8 cellular contexts compared by ENCODE assay signal in the genomic region with DNA sequence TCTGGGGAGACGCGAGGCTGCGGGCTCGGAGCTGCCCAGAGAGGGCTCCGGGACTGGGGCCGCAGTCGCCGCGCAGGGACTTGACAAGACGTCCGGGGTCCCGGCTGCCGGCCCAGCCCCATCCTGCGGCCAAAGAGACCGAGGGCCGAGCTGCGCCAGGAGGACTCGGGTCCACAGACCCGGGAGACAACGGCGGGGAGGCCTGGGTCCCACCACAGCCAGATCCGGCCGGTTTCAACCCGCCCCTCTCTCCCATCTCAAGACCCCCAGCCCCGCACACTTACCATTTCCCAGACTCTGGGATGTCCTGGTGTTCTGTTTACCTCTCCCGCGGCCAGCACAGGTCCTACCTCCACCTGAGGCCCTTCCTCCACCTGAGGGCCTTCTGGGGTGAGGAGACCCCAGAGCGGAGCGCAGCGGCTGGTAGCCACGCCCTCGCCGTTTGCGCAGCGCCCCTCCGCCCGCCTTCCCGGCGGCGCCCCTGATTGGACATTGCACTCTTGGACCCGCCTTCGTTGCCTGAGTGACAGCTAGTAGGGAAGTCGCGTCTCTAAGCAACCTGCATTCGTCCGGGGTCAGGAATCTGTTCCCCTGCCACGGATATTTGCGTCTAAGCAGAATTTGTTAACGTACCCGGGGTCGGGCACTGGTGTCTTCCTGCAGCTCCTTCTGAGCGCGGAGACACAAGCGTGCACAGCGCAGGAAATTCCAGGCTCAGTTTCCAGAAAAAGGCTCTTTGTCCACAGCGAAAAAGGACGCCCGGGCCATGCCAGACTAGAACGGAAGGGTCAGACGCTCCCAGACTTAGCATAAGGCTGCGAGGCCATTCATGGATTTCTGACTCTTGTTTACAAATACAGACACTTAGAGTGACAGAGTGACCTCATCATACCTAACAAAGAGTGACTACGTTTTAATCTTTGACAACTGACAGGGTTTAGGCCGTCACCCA. TPM values are rescaled to one million over a fixed set of nuclear protein-coding genes. Genes with fewer than 3 reads are reported as not detected.
DNase-seq lines count a peak whose midpoint lies in the region; ATAC-seq and TF ChIP-seq lines count a peak whose summit lies in the region.

A gene (minus strand): TSS at position 446 of the 952 bp plus-strand sequence. CDS start 159 bp downstream, at position 287.

- intact Hi-C loops in OCI-LY7 (cut with micrococcal nuclease; ENCODE audit: unreplicated experiment): no loop called here

- no peaks in the 10 kb centered on the region for H3K27me3 ChIP-seq in esophagus (ENCODE audit: control insufficient read depth in 1 of 2, insufficient read depth in 2 of 2, low read length in 2 of 2)
- no peaks in the 10 kb centered on the region for H3K27me3 ChIP-seq in mucosa of rectum (ENCODE audit: control insufficient read depth in 2 of 2, insufficient read depth in 2 of 2, low read length in 2 of 2)

- H3K27ac Mint-ChIP-seq in activated T-cell treated with anti-CD3 and anti-CD28 coated beads, Interleukin-2, amount 50 U/mL, for 24 hours: peak within 1 kb of the TSS; percentile 90

- no peaks in the 10 kb centered on the region for H4K20me1 ChIP-seq in OCI-LY7 (ENCODE audit: insufficient read depth, low read length)

- H3K9me3 ChIP-seq in OCI-LY7 (ENCODE audit: low read length) (no peaks in the 10 kb centered on the region), esophagus (ENCODE audit: control insufficient read depth in 2 of 2, insufficient read depth in 1 of 2, low read depth in 1 of 2, low read length in 1 of 2) (no peaks in the 10 kb centered on the region), mucosa of rectum (ENCODE audit: control insufficient read depth in 2 of 2, low read length in 2 of 2) (no peaks in the 10 kb centered on the region)

- H3K4me1 ChIP-seq in OCI-LY7 (ENCODE audit: insufficient read depth, low read length, poor library complexity, severe bottlenecking) (peaks cover 40% of the 10 kb centered on the region), esophagus (ENCODE audit: control insufficient read depth in 2 of 2, insufficient read depth in 2 of 2, low read length in 1 of 2) (peaks cover 2 to 3% of the 10 kb centered on the region in 2 donors), mucosa of rectum (ENCODE audit: control insufficient read depth in 2 of 2, insufficient read depth in 2 of 2, low read length in 2 of 2) (peaks cover 0 to 12% of the 10 kb centered on the region in 2 donors)

- H3K36me3 Mint-ChIP-seq in activated T-cell treated with anti-CD3 and anti-CD28 coated beads, Interleukin-2, amount 50 U/mL, for 24 hours (ENCODE audit: low read depth): peaks cover 9% of the 10 kb centered on the region

- ATAC-seq in GM19463 (IDR thresholded peaks at IDR 0.05; ENCODE audit: unreplicated experiment): peak; percentile 99

- no peaks in the 10 kb centered on the region for H3K36me3 ChIP-seq in OCI-LY7 (ENCODE audit: insufficient read depth, low read length)
- H3K36me3 ChIP-seq in esophagus (ENCODE audit: control insufficient read depth in 2 of 2, insufficient read depth in 2 of 2, low read length in 1 of 2): no peaks in the 10 kb centered on the region
- no peaks in the 10 kb centered on the region for H3K36me3 ChIP-seq in mucosa of rectum (ENCODE audit: control insufficient read depth in 2 of 2, insufficient read depth in 2 of 2, low read length in 2 of 2)

- H3K9ac ChIP-seq in mucosa of rectum (ENCODE audit: low read depth in 1 of 2, low read length in 2 of 2): peak within 1 kb of the TSS; percentile 85 to 94

- peaks cover 31% of the 10 kb centered on the region for H3K4me1 Mint-ChIP-seq in activated T-cell treated with anti-CD3 and anti-CD28 coated beads, Interleukin-2, amount 50 U/mL, for 24 hours (ENCODE audit: low read depth)

- no peaks in the 10 kb centered on the region for H3K9me2 ChIP-seq in OCI-LY7 (ENCODE audit: insufficient read depth, low read length)

- H3K27me3 Mint-ChIP-seq in activated T-cell treated with anti-CD3 and anti-CD28 coated beads, Interleukin-2, amount 50 U/mL, for 24 hours: no peaks in the 10 kb centered on the region

- CTCF ChIA-PET in OCI-LY7 (lab: Charles Lee; ENCODE audit: unreplicated experiment): interaction anchor here (0.8 kb wide), 1 partner anchor 11 kb away, joined by 3 read pairs; no protein-coding TSS in a partner anchor

- H3K27ac ChIP-seq in OCI-LY7 (ENCODE audit: low read depth, low read length, poor library complexity, severe bottlenecking): no peak within 1 kb of the TSS
- peak within 1 kb of the TSS; percentile 3 to 74 for H3K27ac ChIP-seq in esophagus (ENCODE audit: low read depth in 2 of 2, low read length in 1 of 2)
- H3K27ac ChIP-seq in mucosa of rectum (ENCODE audit: low read depth in 2 of 2, low read length in 2 of 2): peak within 1 kb of the TSS; percentile 40 to 70

- no peaks in the 10 kb centered on the region for H3K9me3 Mint-ChIP-seq in activated T-cell treated with anti-CD3 and anti-CD28 coated beads, Interleukin-2, amount 50 U/mL, for 24 hours

- 1% methylated on average over 62 to 63 of the region's 63 CpGs for WGBS in esophagus, 2 donors

- H3K4me3 ChIP-seq in OCI-LY7 (ENCODE audit: low read depth, low read length, poor library complexity, severe bottlenecking): peak within 1 kb of the TSS; percentile 90
- H3K4me3 ChIP-seq in esophagus (ENCODE audit: low read depth in 1 of 2, low read length in 2 of 2): peak within 1 kb of the TSS; percentile 88 to 91
- peak within 1 kb of the TSS; percentile 93 to 95 for H3K4me3 ChIP-seq in mucosa of rectum (ENCODE audit: low read length in 2 of 2)

- peak within 1 kb of the TSS; percentile 92 for H2AFZ ChIP-seq in OCI-LY7 (ENCODE audit: low read length)

- peak within 1 kb of the TSS; percentile 91 for H3K4me2 ChIP-seq in OCI-LY7 (ENCODE audit: low read length)

- H3K4me3 Mint-ChIP-seq in activated T-cell treated with anti-CD3 and anti-CD28 coated beads, Interleukin-2, amount 50 U/mL, for 24 hours: peak within 1 kb of the TSS; percentile 94

- BruUV-seq in OCI-LY7 (replicated peaks; lab: Mats Ljungman, UMichigan): no TSS peak

- peaks cover 18% of the 10 kb centered on the region; the same call in 1 of the 2 replicates for H3K79me2 ChIP-seq in OCI-LY7 (ENCODE audit: insufficient read depth, low read depth, low read length)

- no peak for TF ChIP-seq CTCF in OCI-LY7 (conservative IDR thresholded peaks at IDR 0.05; ENCODE audit: low read length)

- POLR2A ChIA-PET in OCI-LY7 (lab: Charles Lee): interaction anchor here (0.6 to 1.2 kb wide), 2 partner anchors 37 to 89 kb away, joined by 3 read pairs; no protein-coding TSS in a partner anchor

- peak; percentile 88 for DNase-seq in COLO668 (lab: John Stamatoyannopoulos, UW; ENCODE audit: unreplicated experiment)
- DNase-seq in HT1080 (ENCODE audit: low read depth): peak; percentile 1
- DNase-seq in OCI-LY7 (ENCODE audit: low spot score): peak; percentile 93
- peak; percentile 94 for DNase-seq in activated T-cell treated with anti-CD3 and anti-CD28 coated beads, Interleukin-2, amount 50 U/mL, for 24 hours
- peak; percentile 84 for DNase-seq in stimulated activated CD8-positive, alpha-beta memory T cell treated with anti-CD3 and anti-CD28 coated beads, Interleukin-4, amount 100 ng/mL, for 24 hours (ENCODE audit: low read depth)

RNA-seq across cellular contexts. Expression of the gene that starts here (rescaled TPM):
- not detected in 2 replicates for total RNA-seq in HT1080 (2014; rRNA removed; shearing (Covaris generic))
- polyA plus RNA-seq in HT1080 (2015; cell fraction: cytosol; rRNA removed): not detected in 2 replicates
- not detected in 2 replicates for polyA plus RNA-seq in HT1080 (2015; cell fraction: nucleus; rRNA removed)
- total RNA-seq in OCI-LY7 (2014; rRNA removed; shearing (Covaris generic)): 3.4 and 5.3 TPM in 2 replicates
- total RNA-seq in OCI-LY7 (2022): 4.6 TPM in 2 replicates
- under 1 TPM; 0.38 to 0.45 TPM for polyA plus RNA-seq in esophagus

Comparison
In these comparisons a context has a peak if more than half of its experiments do, and no peak if none do; other contexts are left out.
1. Peak in DNase-seq in HT1080; RNA of the gene not detected or under 1 TPM.
2. DNase-seq: peak in every context shown above with its lines; median percentile 94 in activated T-cell treated with anti-CD3 and anti-CD28 coated beads, Interleukin-2, amount 50 U/mL, for 24 hours; 93 in OCI-LY7; 88 in COLO668; 84 in stimulated activated CD8-positive, alpha-beta memory T cell treated with anti-CD3 and anti-CD28 coated beads, Interleukin-4, amount 100 ng/mL, for 24 hours; 1 in HT1080.